In genomic region chr9:14198049-14198448, GRCh38 we compare ENCODE assay signal across 2 cellular contexts.
TF ChIP-seq lines count a peak whose summit lies in the region.

No MANE protein-coding gene starts in this region.

TF ChIP-seq in SK-N-SH treated with all-trans-retinoic acid at 6 μM for 48 hours, 23 proteins besides CTCF, POLR2A, EP300 and RAD21 (continued from another document):
- TF ChIP-seq, protein P1, sequence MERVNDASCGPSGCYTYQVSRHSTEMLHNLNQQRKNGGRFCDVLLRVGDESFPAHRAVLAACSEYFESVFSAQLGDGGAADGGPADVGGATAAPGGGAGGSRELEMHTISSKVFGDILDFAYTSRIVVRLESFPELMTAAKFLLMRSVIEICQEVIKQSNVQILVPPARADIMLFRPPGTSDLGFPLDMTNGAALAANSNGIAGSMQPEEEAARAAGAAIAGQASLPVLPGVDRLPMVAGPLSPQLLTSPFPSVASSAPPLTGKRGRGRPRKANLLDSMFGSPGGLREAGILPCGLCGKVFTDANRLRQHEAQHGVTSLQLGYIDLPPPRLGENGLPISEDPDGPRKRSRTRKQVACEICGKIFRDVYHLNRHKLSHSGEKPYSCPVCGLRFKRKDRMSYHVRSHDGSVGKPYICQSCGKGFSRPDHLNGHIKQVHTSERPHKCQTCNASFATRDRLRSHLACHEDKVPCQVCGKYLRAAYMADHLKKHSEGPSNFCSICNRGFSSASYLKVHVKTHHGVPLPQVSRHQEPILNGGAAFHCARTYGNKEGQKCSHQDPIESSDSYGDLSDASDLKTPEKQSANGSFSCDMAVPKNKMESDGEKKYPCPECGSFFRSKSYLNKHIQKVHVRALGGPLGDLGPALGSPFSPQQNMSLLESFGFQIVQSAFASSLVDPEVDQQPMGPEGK (CRISPR knock-in tag; IDR thresholded peaks at IDR 0.05; ENCODE audit: borderline replicate concordance), result no peak
- no peak for TF ChIP-seq ARNTL (CRISPR knock-in tag; IDR thresholded peaks at IDR 0.05; ENCODE audit: borderline replicate concordance, low read depth)

TF ChIP-seq in SK-N-SH, 30 proteins besides CTCF, POLR2A, EP300 and RAD21 (continued from another document):
- no peak for TF ChIP-seq NFIC (IDR thresholded peaks at IDR 0.05; ENCODE audit: borderline replicate concordance)
- TF ChIP-seq, protein P2, sequence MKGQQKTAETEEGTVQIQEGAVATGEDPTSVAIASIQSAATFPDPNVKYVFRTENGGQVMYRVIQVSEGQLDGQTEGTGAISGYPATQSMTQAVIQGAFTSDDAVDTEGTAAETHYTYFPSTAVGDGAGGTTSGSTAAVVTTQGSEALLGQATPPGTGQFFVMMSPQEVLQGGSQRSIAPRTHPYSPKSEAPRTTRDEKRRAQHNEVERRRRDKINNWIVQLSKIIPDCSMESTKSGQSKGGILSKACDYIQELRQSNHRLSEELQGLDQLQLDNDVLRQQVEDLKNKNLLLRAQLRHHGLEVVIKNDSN (IDR thresholded peaks at IDR 0.05; ENCODE audit: borderline replicate concordance, low read depth), result no peak
